8 cellular contexts compared by ENCODE assay signal in genomic region chr15:35751421-35752133, GRCh38.
DNase-seq lines count a peak whose midpoint lies in the region; ATAC-seq and TF ChIP-seq lines count a peak whose summit lies in the region.

No MANE protein-coding gene starts in this region.

- peaks cover 0 to 1% (median 0%) of the 10 kb centered on the region in 3 donors for H3K27me3 Mint-ChIP-seq in CD14-positive monocyte (ENCODE audit: low read depth in 3 of 3)

- H3K4me3 ChIP-seq in RWPE2 (ENCODE audit: severe bottlenecking) (no peak overlapping the region), hepatocyte (no peak overlapping the region)

- no peak overlapping the region for H3K4me3 Mint-ChIP-seq in CD14-positive monocyte

- peak; percentile 62 for TF ChIP-seq CTCF in CD14-positive monocyte (IDR thresholded peaks at IDR 0.05)
- TF ChIP-seq CTCF in RWPE2 (IDR thresholded peaks at IDR 0.05; ENCODE audit: poor library complexity, severe bottlenecking) = peak; percentile 97
- peak; percentile 78 for TF ChIP-seq CTCF in hepatocyte (IDR thresholded peaks at IDR 0.05; ENCODE audit: poor library complexity)

- H3K9me2 ChIP-seq in hepatocyte (replicated peaks; ENCODE audit: insufficient read depth) = no peaks in the 10 kb centered on the region

- H3K36me3 ChIP-seq in RWPE2 (ENCODE audit: low read depth) = no peaks in the 10 kb centered on the region
- no peaks in the 10 kb centered on the region for H3K36me3 ChIP-seq in hepatocyte (replicated peaks; ENCODE audit: insufficient read depth, low read depth)

- H3K27ac ChIP-seq in RWPE2 (ENCODE audit: poor library complexity, severe bottlenecking) (no peak overlapping the region), hepatocyte (no peak overlapping the region)

- ATAC-seq in GM19438 (IDR thresholded peaks at IDR 0.05; ENCODE audit: low read depth, unreplicated experiment) (peak; percentile 72), RWPE2 (ENCODE audit: low read depth) (peak; percentile 87), sciatic nerve (peak; percentile 85), HG03457 (IDR thresholded peaks at IDR 0.05; ENCODE audit: unreplicated experiment) (no peak)

- DNase-seq in CD14-positive monocyte (ENCODE audit: low spot score) = no peak
- peak; percentile 67 for DNase-seq in M059J (ENCODE audit: low read depth)
- peak; percentile 73 for DNase-seq in RWPE2 (ENCODE audit: low spot score)
- peak in 49 of 56 donors; percentile 2 to 85 (median 40) for DNase-seq in amygdala (lab: John Stamatoyannopoulos, UW)
- peak; percentile 89 for DNase-seq in hepatocyte (ENCODE audit: low spot score)
- DNase-seq in sciatic nerve (ENCODE audit: low spot score) = peak; percentile 85

- H4K20me1 ChIP-seq in hepatocyte (ENCODE audit: insufficient read depth, poor library complexity, severe bottlenecking) = no peaks in the 10 kb centered on the region

- intact Hi-C loops in CD14-positive monocyte (cut with micrococcal nuclease) = no loop called here
- intact Hi-C loops in sciatic nerve (cut with DNase I) = no loop called here

- H3K4me1 ChIP-seq in RWPE2 (ENCODE audit: insufficient read depth, poor library complexity, severe bottlenecking) (no peaks in the 10 kb centered on the region), hepatocyte (ENCODE audit: insufficient read depth) (peaks cover 4% of the 10 kb centered on the region)

- H3K79me2 ChIP-seq in hepatocyte = no peaks in the 10 kb centered on the region

- WGBS in hepatocyte (ENCODE audit: low lambda C conversion rate, missing lambda C conversion rate) = 33% methylated on average over 14 of the region's 14 CpGs

- no peaks in the 10 kb centered on the region for H3K4me1 Mint-ChIP-seq in CD14-positive monocyte

- no peaks in the 10 kb centered on the region for H3K36me3 Mint-ChIP-seq in CD14-positive monocyte

- H3K9me3 Mint-ChIP-seq in CD14-positive monocyte = no peaks in the 10 kb centered on the region

- peak overlapping the region; percentile 47 for H3K4me2 ChIP-seq in hepatocyte

- no peaks in the 10 kb centered on the region for H3K9me3 ChIP-seq in RWPE2 (ENCODE audit: severe bottlenecking)
- H3K9me3 ChIP-seq in hepatocyte (ENCODE audit: low read depth) = no peaks in the 10 kb centered on the region

- H3K27me3 ChIP-seq in RWPE2 (ENCODE audit: insufficient read depth, poor library complexity, severe bottlenecking) (no peaks in the 10 kb centered on the region), hepatocyte (no peaks in the 10 kb centered on the region)

- no peak overlapping the region for H2AFZ ChIP-seq in hepatocyte

- H3K27ac Mint-ChIP-seq in CD14-positive monocyte = no peak overlapping the region
